In the genomic region with DNA sequence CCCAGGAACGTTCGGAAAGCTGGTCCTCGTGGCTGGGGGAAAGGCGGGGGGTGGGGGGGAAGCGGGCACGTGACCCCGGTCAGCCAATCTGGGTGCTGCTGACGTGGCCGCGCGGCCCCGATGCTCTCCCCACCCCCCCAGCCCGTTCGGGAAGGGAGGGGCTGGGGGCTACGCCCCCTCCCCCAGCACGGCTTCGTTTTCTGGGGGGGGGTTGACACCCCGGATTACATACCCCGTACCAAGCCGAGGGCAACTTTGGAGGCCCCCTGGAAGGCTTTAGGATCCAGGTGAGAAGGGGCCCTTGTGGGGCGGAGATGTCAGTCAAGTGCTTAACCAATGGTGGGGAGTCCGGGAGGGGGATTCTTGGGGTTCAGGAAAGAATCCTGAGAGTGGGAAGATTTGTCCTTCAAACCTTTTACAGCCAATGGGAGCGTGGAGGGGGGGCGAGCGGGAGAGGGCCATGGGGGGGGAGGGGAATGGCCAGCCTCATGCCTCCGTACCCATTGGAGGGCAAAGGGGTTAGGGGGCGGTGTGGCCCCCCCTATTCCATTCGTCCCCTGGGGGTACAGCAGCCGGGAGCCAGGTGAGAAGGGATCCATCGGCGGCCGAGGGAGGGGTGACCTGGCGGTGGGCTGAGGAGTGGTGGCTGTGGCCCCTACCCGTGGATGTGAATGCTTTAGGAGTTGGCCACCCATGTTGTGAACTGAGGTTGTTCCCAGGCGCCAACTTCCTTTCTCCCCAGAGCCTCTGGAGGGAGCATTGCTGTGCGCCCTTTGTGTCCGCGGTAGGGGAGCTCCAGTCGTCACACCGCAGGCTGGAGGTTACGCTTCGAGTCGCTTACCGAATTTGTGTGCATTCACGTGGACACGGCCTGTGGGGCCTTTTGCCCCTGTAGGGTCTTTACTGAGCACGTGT, we compare ENCODE assay signal across 1 cellular context.
TF ChIP-seq lines count a peak whose summit lies in the region.

No MANE protein-coding gene starts in this region.

TF ChIP-seq in HepG2, 621 proteins besides CTCF, POLR2A, EP300 and RAD21 (continued from another document and continues in another):
- TF ChIP-seq, protein P1, sequence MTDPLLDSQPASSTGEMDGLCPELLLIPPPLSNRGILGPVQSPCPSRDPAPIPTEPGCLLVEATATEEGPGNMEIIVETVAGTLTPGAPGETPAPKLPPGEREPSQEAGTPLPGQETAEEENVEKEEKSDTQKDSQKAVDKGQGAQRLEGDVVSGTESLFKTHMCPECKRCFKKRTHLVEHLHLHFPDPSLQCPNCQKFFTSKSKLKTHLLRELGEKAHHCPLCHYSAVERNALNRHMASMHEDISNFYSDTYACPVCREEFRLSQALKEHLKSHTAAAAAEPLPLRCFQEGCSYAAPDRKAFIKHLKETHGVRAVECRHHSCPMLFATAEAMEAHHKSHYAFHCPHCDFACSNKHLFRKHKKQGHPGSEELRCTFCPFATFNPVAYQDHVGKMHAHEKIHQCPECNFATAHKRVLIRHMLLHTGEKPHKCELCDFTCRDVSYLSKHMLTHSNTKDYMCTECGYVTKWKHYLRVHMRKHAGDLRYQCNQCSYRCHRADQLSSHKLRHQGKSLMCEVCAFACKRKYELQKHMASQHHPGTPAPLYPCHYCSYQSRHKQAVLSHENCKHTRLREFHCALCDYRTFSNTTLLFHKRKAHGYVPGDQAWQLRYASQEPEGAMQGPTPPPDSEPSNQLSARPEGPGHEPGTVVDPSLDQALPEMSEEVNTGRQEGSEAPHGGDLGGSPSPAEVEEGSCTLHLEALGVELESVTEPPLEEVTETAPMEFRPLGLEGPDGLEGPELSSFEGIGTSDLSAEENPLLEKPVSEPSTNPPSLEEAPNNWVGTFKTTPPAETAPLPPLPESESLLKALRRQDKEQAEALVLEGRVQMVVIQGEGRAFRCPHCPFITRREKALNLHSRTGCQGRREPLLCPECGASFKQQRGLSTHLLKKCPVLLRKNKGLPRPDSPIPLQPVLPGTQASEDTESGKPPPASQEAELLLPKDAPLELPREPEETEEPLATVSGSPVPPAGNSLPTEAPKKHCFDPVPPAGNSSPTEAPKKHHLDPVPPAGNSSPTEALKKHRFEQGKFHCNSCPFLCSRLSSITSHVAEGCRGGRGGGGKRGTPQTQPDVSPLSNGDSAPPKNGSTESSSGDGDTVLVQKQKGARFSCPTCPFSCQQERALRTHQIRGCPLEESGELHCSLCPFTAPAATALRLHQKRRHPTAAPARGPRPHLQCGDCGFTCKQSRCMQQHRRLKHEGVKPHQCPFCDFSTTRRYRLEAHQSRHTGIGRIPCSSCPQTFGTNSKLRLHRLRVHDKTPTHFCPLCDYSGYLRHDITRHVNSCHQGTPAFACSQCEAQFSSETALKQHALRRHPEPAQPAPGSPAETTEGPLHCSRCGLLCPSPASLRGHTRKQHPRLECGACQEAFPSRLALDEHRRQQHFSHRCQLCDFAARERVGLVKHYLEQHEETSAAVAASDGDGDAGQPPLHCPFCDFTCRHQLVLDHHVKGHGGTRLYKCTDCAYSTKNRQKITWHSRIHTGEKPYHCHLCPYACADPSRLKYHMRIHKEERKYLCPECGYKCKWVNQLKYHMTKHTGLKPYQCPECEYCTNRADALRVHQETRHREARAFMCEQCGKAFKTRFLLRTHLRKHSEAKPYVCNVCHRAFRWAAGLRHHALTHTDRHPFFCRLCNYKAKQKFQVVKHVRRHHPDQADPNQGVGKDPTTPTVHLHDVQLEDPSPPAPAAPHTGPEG (CRISPR knock-in tag; IDR thresholded peaks at IDR 0.05), result peak; percentile 57; the same call in 1 of the 2 replicates
- TF ChIP-seq MTA1 (CRISPR knock-in tag; IDR thresholded peaks at IDR 0.05; ENCODE audit: borderline replicate concordance) (0 out of 2 replicates have a peak, but pooled peaks have one; percentile 54), BCL6 (CRISPR knock-in tag; IDR thresholded peaks at IDR 0.05) (no peak), RBM39 (IDR thresholded peaks at IDR 0.05; ENCODE audit: low read depth, low read length, poor library complexity, severe bottlenecking) (peak; percentile 58), ZNF496 (CRISPR knock-in tag; IDR thresholded peaks at IDR 0.05; ENCODE audit: insufficient replicate concordance) (no peak), SMC3 (IDR thresholded peaks at IDR 0.05; ENCODE audit: low read length) (no peak), ZFX (CRISPR knock-in tag; IDR thresholded peaks at IDR 0.05; ENCODE audit: low read depth) (no peak), SMARCC2 (IDR thresholded peaks at IDR 0.05) (no peak), ZSCAN31 (CRISPR knock-in tag; IDR thresholded peaks at IDR 0.05; ENCODE audit: low read depth) (no peak; the same call in 1 of the 2 replicates), ZNF678 (CRISPR knock-in tag; IDR thresholded peaks at IDR 0.05) (peak; percentile 75; the same call in 1 of the 2 replicates), ZNF101 (CRISPR knock-in tag; IDR thresholded peaks at IDR 0.05; ENCODE audit: borderline replicate concordance, low read depth) (peak; percentile 72; the same call in 1 of the 2 replicates), ARNTL (CRISPR knock-in tag; IDR thresholded peaks at IDR 0.05) (peak; percentile 68; the same call in 1 of the 2 replicates), CBX2 (IDR thresholded peaks at IDR 0.05; ENCODE audit: low read depth, low read length) (no peak), CBX2 (CRISPR knock-in tag; IDR thresholded peaks at IDR 0.05; ENCODE audit: low read depth) (no peak), MEIS2 (CRISPR knock-in tag; IDR thresholded peaks at IDR 0.05) (no peak; the same call in 1 of the 2 replicates), ZNF33A (CRISPR knock-in tag; IDR thresholded peaks at IDR 0.05; ENCODE audit: borderline replicate concordance) (no peak), ZNF605 (CRISPR knock-in tag; IDR thresholded peaks at IDR 0.05) (no peak; the same call in 1 of the 2 replicates), ZNF776 (CRISPR knock-in tag; IDR thresholded peaks at IDR 0.05) (peak; percentile 51; the same call in 1 of the 2 replicates), SOX6 (IDR thresholded peaks at IDR 0.05) (no peak), SOX6 (CRISPR knock-in tag; IDR thresholded peaks at IDR 0.05) (no peak; the same call in 1 of the 2 replicates), ZNF207 (IDR thresholded peaks at IDR 0.05; ENCODE audit: borderline replicate concordance) (no peak), ZNF660 (CRISPR knock-in tag; IDR thresholded peaks at IDR 0.05; ENCODE audit: borderline replicate concordance, low read depth) (peak; percentile 85; the same call in 1 of the 2 replicates), ZNF180 (CRISPR knock-in tag; IDR thresholded peaks at IDR 0.05; ENCODE audit: borderline replicate concordance, low read depth) (no peak), U2AF1 (optimal IDR thresholded peaks at IDR 0.05; ENCODE audit: low read depth, low read length) (no peak), ZNF235 (CRISPR knock-in tag; IDR thresholded peaks at IDR 0.05; ENCODE audit: borderline replicate concordance) (peak; percentile 72; the same call in 1 of the 2 replicates), GPN1 (CRISPR knock-in tag; IDR thresholded peaks at IDR 0.05; ENCODE audit: borderline replicate concordance) (peak; percentile 72; the same call in 1 of the 2 replicates), EHMT2 (IDR thresholded peaks at IDR 0.05; ENCODE audit: borderline replicate concordance, low read depth, low read length) (no peak)
- TF ChIP-seq, protein P2, sequence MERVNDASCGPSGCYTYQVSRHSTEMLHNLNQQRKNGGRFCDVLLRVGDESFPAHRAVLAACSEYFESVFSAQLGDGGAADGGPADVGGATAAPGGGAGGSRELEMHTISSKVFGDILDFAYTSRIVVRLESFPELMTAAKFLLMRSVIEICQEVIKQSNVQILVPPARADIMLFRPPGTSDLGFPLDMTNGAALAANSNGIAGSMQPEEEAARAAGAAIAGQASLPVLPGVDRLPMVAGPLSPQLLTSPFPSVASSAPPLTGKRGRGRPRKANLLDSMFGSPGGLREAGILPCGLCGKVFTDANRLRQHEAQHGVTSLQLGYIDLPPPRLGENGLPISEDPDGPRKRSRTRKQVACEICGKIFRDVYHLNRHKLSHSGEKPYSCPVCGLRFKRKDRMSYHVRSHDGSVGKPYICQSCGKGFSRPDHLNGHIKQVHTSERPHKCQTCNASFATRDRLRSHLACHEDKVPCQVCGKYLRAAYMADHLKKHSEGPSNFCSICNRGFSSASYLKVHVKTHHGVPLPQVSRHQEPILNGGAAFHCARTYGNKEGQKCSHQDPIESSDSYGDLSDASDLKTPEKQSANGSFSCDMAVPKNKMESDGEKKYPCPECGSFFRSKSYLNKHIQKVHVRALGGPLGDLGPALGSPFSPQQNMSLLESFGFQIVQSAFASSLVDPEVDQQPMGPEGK (CRISPR knock-in tag; IDR thresholded peaks at IDR 0.05), result peak; percentile 93
- TF ChIP-seq, protein P3, sequence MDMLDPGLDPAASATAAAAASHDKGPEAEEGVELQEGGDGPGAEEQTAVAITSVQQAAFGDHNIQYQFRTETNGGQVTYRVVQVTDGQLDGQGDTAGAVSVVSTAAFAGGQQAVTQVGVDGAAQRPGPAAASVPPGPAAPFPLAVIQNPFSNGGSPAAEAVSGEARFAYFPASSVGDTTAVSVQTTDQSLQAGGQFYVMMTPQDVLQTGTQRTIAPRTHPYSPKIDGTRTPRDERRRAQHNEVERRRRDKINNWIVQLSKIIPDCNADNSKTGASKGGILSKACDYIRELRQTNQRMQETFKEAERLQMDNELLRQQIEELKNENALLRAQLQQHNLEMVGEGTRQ (IDR thresholded peaks at IDR 0.05; ENCODE audit: low read depth, low read length), result peak; percentile 71; the same call in 1 of the 2 replicates
- TF ChIP-seq, protein P3 (CRISPR knock-in tag; IDR thresholded peaks at IDR 0.05; ENCODE audit: borderline replicate concordance), result peak; percentile 27
- TF ChIP-seq, protein P4, sequence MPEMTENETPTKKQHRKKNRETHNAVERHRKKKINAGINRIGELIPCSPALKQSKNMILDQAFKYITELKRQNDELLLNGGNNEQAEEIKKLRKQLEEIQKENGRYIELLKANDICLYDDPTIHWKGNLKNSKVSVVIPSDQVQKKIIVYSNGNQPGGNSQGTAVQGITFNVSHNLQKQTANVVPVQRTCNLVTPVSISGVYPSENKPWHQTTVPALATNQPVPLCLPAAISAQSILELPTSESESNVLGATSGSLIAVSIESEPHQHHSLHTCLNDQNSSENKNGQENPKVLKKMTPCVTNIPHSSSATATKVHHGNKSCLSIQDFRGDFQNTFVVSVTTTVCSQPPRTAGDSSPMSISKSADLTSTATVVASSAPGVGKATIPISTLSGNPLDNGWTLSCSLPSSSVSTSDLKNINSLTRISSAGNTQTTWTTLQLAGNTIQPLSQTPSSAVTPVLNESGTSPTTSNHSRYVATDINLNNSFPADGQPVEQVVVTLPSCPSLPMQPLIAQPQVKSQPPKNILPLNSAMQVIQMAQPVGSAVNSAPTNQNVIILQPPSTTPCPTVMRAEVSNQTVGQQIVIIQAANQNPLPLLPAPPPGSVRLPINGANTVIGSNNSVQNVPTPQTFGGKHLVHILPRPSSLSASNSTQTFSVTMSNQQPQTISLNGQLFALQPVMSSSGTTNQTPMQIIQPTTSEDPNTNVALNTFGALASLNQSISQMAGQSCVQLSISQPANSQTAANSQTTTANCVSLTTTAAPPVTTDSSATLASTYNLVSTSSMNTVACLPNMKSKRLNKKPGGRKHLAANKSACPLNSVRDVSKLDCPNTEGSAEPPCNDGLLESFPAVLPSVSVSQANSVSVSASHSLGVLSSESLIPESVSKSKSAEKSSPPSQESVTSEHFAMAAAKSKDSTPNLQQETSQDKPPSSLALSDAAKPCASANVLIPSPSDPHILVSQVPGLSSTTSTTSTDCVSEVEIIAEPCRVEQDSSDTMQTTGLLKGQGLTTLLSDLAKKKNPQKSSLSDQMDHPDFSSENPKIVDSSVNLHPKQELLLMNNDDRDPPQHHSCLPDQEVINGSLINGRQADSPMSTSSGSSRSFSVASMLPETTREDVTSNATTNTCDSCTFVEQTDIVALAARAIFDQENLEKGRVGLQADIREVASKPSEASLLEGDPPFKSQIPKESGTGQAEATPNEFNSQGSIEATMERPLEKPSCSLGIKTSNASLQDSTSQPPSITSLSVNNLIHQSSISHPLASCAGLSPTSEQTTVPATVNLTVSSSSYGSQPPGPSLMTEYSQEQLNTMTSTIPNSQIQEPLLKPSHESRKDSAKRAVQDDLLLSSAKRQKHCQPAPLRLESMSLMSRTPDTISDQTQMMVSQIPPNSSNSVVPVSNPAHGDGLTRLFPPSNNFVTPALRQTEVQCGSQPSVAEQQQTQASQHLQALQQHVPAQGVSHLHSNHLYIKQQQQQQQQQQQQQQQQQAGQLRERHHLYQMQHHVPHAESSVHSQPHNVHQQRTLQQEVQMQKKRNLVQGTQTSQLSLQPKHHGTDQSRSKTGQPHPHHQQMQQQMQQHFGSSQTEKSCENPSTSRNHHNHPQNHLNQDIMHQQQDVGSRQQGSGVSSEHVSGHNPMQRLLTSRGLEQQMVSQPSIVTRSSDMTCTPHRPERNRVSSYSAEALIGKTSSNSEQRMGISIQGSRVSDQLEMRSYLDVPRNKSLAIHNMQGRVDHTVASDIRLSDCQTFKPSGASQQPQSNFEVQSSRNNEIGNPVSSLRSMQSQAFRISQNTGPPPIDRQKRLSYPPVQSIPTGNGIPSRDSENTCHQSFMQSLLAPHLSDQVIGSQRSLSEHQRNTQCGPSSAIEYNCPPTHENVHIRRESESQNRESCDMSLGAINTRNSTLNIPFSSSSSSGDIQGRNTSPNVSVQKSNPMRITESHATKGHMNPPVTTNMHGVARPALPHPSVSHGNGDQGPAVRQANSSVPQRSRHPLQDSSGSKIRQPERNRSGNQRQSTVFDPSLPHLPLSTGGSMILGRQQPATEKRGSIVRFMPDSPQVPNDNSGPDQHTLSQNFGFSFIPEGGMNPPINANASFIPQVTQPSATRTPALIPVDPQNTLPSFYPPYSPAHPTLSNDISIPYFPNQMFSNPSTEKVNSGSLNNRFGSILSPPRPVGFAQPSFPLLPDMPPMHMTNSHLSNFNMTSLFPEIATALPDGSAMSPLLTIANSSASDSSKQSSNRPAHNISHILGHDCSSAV (CRISPR knock-in tag; IDR thresholded peaks at IDR 0.05; ENCODE audit: borderline replicate concordance), result no peak
- TF ChIP-seq, protein P5, sequence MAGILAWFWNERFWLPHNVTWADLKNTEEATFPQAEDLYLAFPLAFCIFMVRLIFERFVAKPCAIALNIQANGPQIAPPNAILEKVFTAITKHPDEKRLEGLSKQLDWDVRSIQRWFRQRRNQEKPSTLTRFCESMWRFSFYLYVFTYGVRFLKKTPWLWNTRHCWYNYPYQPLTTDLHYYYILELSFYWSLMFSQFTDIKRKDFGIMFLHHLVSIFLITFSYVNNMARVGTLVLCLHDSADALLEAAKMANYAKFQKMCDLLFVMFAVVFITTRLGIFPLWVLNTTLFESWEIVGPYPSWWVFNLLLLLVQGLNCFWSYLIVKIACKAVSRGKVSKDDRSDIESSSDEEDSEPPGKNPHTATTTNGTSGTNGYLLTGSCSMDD (CRISPR knock-in tag; IDR thresholded peaks at IDR 0.05), result no peak
